ENCODE assay signal across 10 cellular contexts in the genomic region with DNA sequence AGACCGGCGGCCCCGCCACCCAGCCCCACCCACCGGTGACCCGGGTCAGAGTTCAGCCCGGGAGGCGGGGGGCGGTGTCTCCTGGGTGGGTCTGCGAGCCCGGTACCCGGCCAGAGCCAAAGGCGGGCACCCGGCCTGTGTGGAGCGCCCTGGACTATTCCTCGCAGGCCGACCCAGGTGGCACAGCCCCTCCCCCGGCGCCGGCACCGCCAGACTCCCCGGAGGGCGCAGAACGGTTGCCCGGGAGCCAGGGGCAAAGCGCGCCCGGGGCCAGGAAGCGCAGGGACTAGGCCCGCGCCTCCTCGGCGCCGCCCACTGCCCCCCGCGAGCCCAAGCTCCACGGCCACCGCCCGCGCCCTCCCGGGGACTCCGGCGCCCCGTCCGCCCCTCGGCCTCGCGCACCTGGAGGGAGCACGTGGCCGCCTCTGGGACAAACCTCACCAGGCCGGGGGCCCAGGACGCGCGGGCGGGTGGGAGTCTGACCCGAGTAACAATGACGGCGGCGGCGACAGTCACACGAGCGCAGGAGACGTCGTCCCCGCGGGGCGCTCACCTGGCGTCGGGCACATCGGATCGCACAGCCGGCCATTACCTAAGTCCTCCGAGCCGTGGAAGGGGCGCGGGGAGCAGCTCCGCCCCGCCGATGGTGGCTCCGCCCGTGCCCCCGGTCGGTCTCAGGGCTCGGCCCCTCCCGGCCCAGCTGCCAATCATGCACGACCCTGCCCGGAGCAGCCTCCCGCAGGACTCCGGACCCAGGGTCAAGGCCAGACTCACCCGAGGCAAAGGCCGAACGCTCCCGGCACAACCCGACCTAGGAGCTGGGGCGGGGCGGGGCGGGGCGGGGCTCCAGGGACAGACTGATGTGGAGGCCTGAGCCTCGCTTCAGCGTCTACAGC. TPM values are rescaled to one million over a fixed set of nuclear protein-coding genes. Genes with fewer than 3 reads are reported as not detected.
A peak's percentile ranks its signal among the peaks of the same experiment; 100 is the strongest.
DNase-seq lines count a peak whose midpoint lies in the region; ATAC-seq and TF ChIP-seq lines count a peak whose summit lies in the region.
"Had no signal": no experiment of that assay in that cellular context is flagged by ENCODE, and none has a peak within 500 bp of the region (broad histone marks: within the 10 kb centered on the region; RNA-seq: fewer than 3 reads in every experiment).

No MANE protein-coding gene starts in this region.

- TF ChIP-seq CTCF in OCI-LY1 (IDR thresholded peaks at IDR 0.05; ENCODE audit: low read length) (no peak), gastroesophageal sphincter (IDR thresholded peaks at IDR 0.05) (no peak)

- peaks cover 18% of the 10 kb centered on the region for H3K27me3 ChIP-seq in OCI-LY1 (ENCODE audit: insufficient read depth, low read length)
- H3K27me3 ChIP-seq in gastroesophageal sphincter: no peaks in the 10 kb centered on the region
- H3K27me3 ChIP-seq in neuronal stem cell (ENCODE audit: control insufficient read depth in 3 of 3, insufficient read depth in 3 of 3, low read depth in 1 of 3, low read length in 3 of 3): peaks cover 0 to 6% (median 0%) of the 10 kb centered on the region in 3 experiments
- H3K27me3 ChIP-seq: SJCRH30 had no signal

- TF ChIP-seq EP300 in gastroesophageal sphincter (IDR thresholded peaks at IDR 0.05): no peak

- H3K27me3 Mint-ChIP-seq in activated naive CD4-positive, alpha-beta T cell treated with anti-CD3 and anti-CD28 coated beads, Interleukin-2, amount 10 ng/mL, durations not matched to agents 7 days and 5 days: peaks cover 75% of the 10 kb centered on the region

- H3K4me3 Mint-ChIP-seq in activated naive CD4-positive, alpha-beta T cell treated with anti-CD3 and anti-CD28 coated beads, Interleukin-2, amount 10 ng/mL, durations not matched to agents 7 days and 5 days: no peak overlapping the region

- peak overlapping the region; percentile 92 for H2AK5ac ChIP-seq in neuronal stem cell (ENCODE audit: low read depth, low read length)

- H2BK12ac ChIP-seq in neuronal stem cell (ENCODE audit: low read length): no peak overlapping the region

- H4K20me1 ChIP-seq in OCI-LY1 (ENCODE audit: insufficient read depth, low read length): no peaks in the 10 kb centered on the region

- peak overlapping the region; percentile 95 for H3K18ac ChIP-seq in neuronal stem cell (ENCODE audit: low read length)

- H3K4me3 ChIP-seq in OCI-LY1 (ENCODE audit: low read depth, low read length, poor library complexity, severe bottlenecking): peak overlapping the region; percentile 53
- peak overlapping the region in 1 of 2 donors; percentile 49 for H3K4me3 ChIP-seq in gastroesophageal sphincter
- peak overlapping the region in 1 of 2 donors; percentile 72 for H3K4me3 ChIP-seq in neuronal stem cell (ENCODE audit: low read length in 2 of 2)
- H3K4me3 ChIP-seq: SJCRH30 had no signal

- H3K27ac ChIP-seq in OCI-LY1 (ENCODE audit: low read depth, low read length, poor library complexity, severe bottlenecking) (no peak overlapping the region), gastroesophageal sphincter (peak overlapping the region in 3 of 4 donors; percentile 65 to 94 (median 90)), neuronal stem cell (replicated peaks; ENCODE audit: low read length) (no peak overlapping the region)
- H3K27ac ChIP-seq: SJCRH30 had no signal

- peaks cover 8% of the 10 kb centered on the region for H3K4me1 Mint-ChIP-seq in activated naive CD4-positive, alpha-beta T cell treated with anti-CD3 and anti-CD28 coated beads, Interleukin-2, amount 10 ng/mL, durations not matched to agents 7 days and 5 days

- H3K79me1 ChIP-seq in neuronal stem cell (ENCODE audit: low read depth, low read length): peaks cover 56% of the 10 kb centered on the region

- DNase-seq in AG20443 (ENCODE audit: low spot score): peak; percentile 53
- no peak for DNase-seq in neuronal stem cell (ENCODE audit: low spot score)
- DNase-seq in activated naive CD4-positive, alpha-beta T cell treated with anti-CD3 and anti-CD28 coated beads, Interleukin-2, amount 10 ng/mL, durations not matched to agents 7 days and 5 days: no peak
- DNase-seq in NCI-H1048 (lab: John Stamatoyannopoulos, UW): no peak
- no peak for DNase-seq in NCI-H1092 treated with DMSO at 0.1 percent for 48 hours (lab: John Stamatoyannopoulos, UW)
- DNase-seq: occipital lobe, SJCRH30 had no signal

- no peak for TF ChIP-seq POLR2A in gastroesophageal sphincter (IDR thresholded peaks at IDR 0.05)

- H3K4me2 ChIP-seq in OCI-LY1 (ENCODE audit: low read length) (peak overlapping the region; percentile 71), neuronal stem cell (ENCODE audit: insufficient read depth, low read length, poor library complexity, severe bottlenecking) (peak overlapping the region; percentile 94)

- H2BK5ac ChIP-seq in neuronal stem cell (ENCODE audit: low read length): peak overlapping the region; percentile 39

- H3K4me1 ChIP-seq in OCI-LY1 (ENCODE audit: insufficient read depth, low read length, severe bottlenecking): peaks cover 11% of the 10 kb centered on the region
- peaks cover 0 to 100% (median 75%) of the 10 kb centered on the region in 3 donors for H3K4me1 ChIP-seq in gastroesophageal sphincter
- peaks cover 13 to 25% of the 10 kb centered on the region in 2 donors for H3K4me1 ChIP-seq in neuronal stem cell (ENCODE audit: control insufficient read depth in 2 of 2, insufficient read depth in 1 of 2, low read depth in 1 of 2, low read length in 2 of 2)

- H3K9me3 ChIP-seq in OCI-LY1 (ENCODE audit: low read length) (no peaks in the 10 kb centered on the region), gastroesophageal sphincter (no peaks in the 10 kb centered on the region), neuronal stem cell (replicated peaks in 1 of 2; ENCODE audit: control insufficient read depth in 2 of 2, insufficient read depth in 1 of 2, low read depth in 1 of 2, low read length in 2 of 2) (no peaks in the 10 kb centered on the region)
- H3K9me3 ChIP-seq: SJCRH30 had no signal

- no peaks in the 10 kb centered on the region for H3K9me2 ChIP-seq in OCI-LY1 (ENCODE audit: low read depth, low read length)

- CTCF ChIA-PET in activated naive CD4-positive, alpha-beta T cell treated with anti-CD3 and anti-CD28 coated beads, Interleukin-2, amount 10 ng/mL, durations not matched to agents 7 days and 5 days (lab: Charles Lee): no interaction called here

- H3K9ac ChIP-seq in OCI-LY1 (ENCODE audit: low read length): peak overlapping the region; percentile 22; the same call in 1 of the 2 replicates
- H3K9ac ChIP-seq in neuronal stem cell (ENCODE audit: low read depth, low read length, poor library complexity): peak overlapping the region; percentile 77

- no peak overlapping the region for H3K4ac ChIP-seq in neuronal stem cell (ENCODE audit: low read length)

- H3K36me3 Mint-ChIP-seq in activated naive CD4-positive, alpha-beta T cell treated with anti-CD3 and anti-CD28 coated beads, Interleukin-2, amount 10 ng/mL, durations not matched to agents 7 days and 5 days: no peaks in the 10 kb centered on the region

- no peaks in the 10 kb centered on the region for H3K36me3 ChIP-seq in OCI-LY1 (ENCODE audit: insufficient read depth, low read length)
- no peaks in the 10 kb centered on the region for H3K36me3 ChIP-seq in gastroesophageal sphincter
- H3K36me3 ChIP-seq in neuronal stem cell (replicated peaks in 1 of 2; ENCODE audit: control insufficient read depth in 2 of 2, insufficient read depth in 2 of 2, low read length in 2 of 2): peaks cover 3 to 65% of the 10 kb centered on the region in 2 donors

- H3K14ac ChIP-seq in neuronal stem cell (ENCODE audit: low read length): peak overlapping the region; percentile 94

- ATAC-seq in gastroesophageal sphincter: no peak
- no peak for ATAC-seq in GM18517 (IDR thresholded peaks at IDR 0.05; ENCODE audit: unreplicated experiment)

- no peaks in the 10 kb centered on the region for H3K9me3 Mint-ChIP-seq in activated naive CD4-positive, alpha-beta T cell treated with anti-CD3 and anti-CD28 coated beads, Interleukin-2, amount 10 ng/mL, durations not matched to agents 7 days and 5 days

- H2BK15ac ChIP-seq in neuronal stem cell (ENCODE audit: low read length): no peak overlapping the region

- peak overlapping the region; percentile 80 for H3K23ac ChIP-seq in neuronal stem cell (ENCODE audit: low read depth, low read length, poor library complexity)

- H4K8ac ChIP-seq in neuronal stem cell (ENCODE audit: low read depth, low read length): no peak overlapping the region

- H2BK120ac ChIP-seq in neuronal stem cell (ENCODE audit: low read depth, low read length): no peak overlapping the region

- H3F3A ChIP-seq in OCI-LY1 (ENCODE audit: insufficient read depth, low read length): 0 out of 2 replicates have a peak, but pooled peaks cover 3% of the 10 kb centered on the region

- H2AFZ ChIP-seq in OCI-LY1 (ENCODE audit: low read length) (no peak overlapping the region), neuronal stem cell (ENCODE audit: low read length) (no peak overlapping the region)

- H3K79me2 ChIP-seq in OCI-LY1 (ENCODE audit: insufficient read depth, low read length): no peaks in the 10 kb centered on the region

- WGBS in gastroesophageal sphincter (ENCODE audit: low coverage in 1 of 2), 2 donors: no CpG with 5 or more reads among the region's 99 CpGs
- no CpG with 5 or more reads among the region's 99 CpGs for WGBS in neuronal stem cell (ENCODE audit: extremely low coverage in 2 of 2, insufficient read length in 2 of 2, insufficient replicate concordance in 1 of 2), 2 donors

- H4K91ac ChIP-seq in neuronal stem cell (ENCODE audit: low read depth, low read length, poor library complexity): no peak overlapping the region

- H3K27ac Mint-ChIP-seq in activated naive CD4-positive, alpha-beta T cell treated with anti-CD3 and anti-CD28 coated beads, Interleukin-2, amount 10 ng/mL, durations not matched to agents 7 days and 5 days: no peak overlapping the region

RNA-seq across cellular contexts. Expression of a gene that starts 7.5 kb away (rescaled TPM):
- total RNA-seq in gastroesophageal sphincter: 100 to 1,000 TPM in 2 of 4 donors, 10 to 100 TPM in 2; 93.2 to 207 (median 102) TPM
- 71.0 TPM for polyA plus RNA-seq in neuronal stem cell (2013, experiment 1 of 2)
- polyA plus RNA-seq in neuronal stem cell (2013, experiment 2 of 2): 69.8 TPM

RNA-seq across cellular contexts. Expression of a gene that starts 26.8 kb away (rescaled TPM):
- 1 to 10 TPM; 2.0 to 4.8 (median 2.8) TPM for total RNA-seq in gastroesophageal sphincter
- polyA plus RNA-seq in neuronal stem cell (2013, experiment 1 of 2): 12.7 TPM
- polyA plus RNA-seq in neuronal stem cell (2013, experiment 2 of 2): 11.7 TPM

RNA-seq across cellular contexts. Expression of a gene that starts 29.8 kb away (rescaled TPM):
- 10 to 100 TPM in 2 of 4 donors, 1 to 10 TPM in 2; 6.8 to 11.5 (median 10.4) TPM for total RNA-seq in gastroesophageal sphincter
- 4.0 TPM for polyA plus RNA-seq in neuronal stem cell (2013, experiment 1 of 2)
- 3.6 TPM for polyA plus RNA-seq in neuronal stem cell (2013, experiment 2 of 2)

RNA-seq across cellular contexts. Expression of a gene that starts 38.5 kb away (rescaled TPM):
- total RNA-seq in gastroesophageal sphincter: 10 to 100 TPM; 10.1 to 18.4 (median 14.0) TPM
- polyA plus RNA-seq in neuronal stem cell (2013, experiment 1 of 2): 28.8 TPM
- polyA plus RNA-seq in neuronal stem cell (2013, experiment 2 of 2): 28.1 TPM

RNA-seq across cellular contexts. Expression of a gene that starts 43.2 kb away (rescaled TPM):
- 10 to 100 TPM; 52.2 to 73.5 (median 64.2) TPM for total RNA-seq in gastroesophageal sphincter
- 26.8 TPM for polyA plus RNA-seq in neuronal stem cell (2013, experiment 1 of 2)
- polyA plus RNA-seq in neuronal stem cell (2013, experiment 2 of 2): 24.9 TPM

Comparison
In these comparisons a context has a peak if more than half of its experiments do, and no peak if none do; other contexts are left out.
1. H3K27ac ChIP-seq: peak in gastroesophageal sphincter (3 of 4); none in OCI-LY1 (single experiment) and neuronal stem cell (single experiment).